10 cellular contexts compared by ENCODE assay signal in genomic region chr20:40563296-40563950, GRCh38.
DNase-seq lines count a peak whose midpoint lies in the region; ATAC-seq and TF ChIP-seq lines count a peak whose summit lies in the region.
"Had no signal": no experiment of that assay in that cellular context is flagged by ENCODE, and none has a peak within 500 bp of the region (broad histone marks: within the 10 kb centered on the region; RNA-seq: fewer than 3 reads in every experiment).

No MANE protein-coding gene starts in this region.

- H3K4me3 ChIP-seq in colonic mucosa (no peak overlapping the region), mucosa of descending colon (no peak overlapping the region)

- ATAC-seq in mucosa of descending colon (peak; percentile 94), GM18867 (IDR thresholded peaks at IDR 0.05; ENCODE audit: unreplicated experiment) (no peak), GM21528 (IDR thresholded peaks at IDR 0.05; ENCODE audit: low FRiP score, unreplicated experiment) (no peak)

- H3K27me3 ChIP-seq in colonic mucosa = no peaks in the 10 kb centered on the region

- H3K27ac ChIP-seq in colonic mucosa = peak overlapping the region; percentile 71

- intact Hi-C loops in colonic mucosa (cut with DNase I) = no loop called here
- intact Hi-C loops in mucosa of descending colon (cut with DNase I, micrococcal nuclease) = no loop called here

- no peaks in the 10 kb centered on the region for H3K9me3 ChIP-seq in colonic mucosa
- no peaks in the 10 kb centered on the region for H3K9me3 ChIP-seq in mucosa of descending colon

- peak; percentile 26 for DNase-seq in COLO829 (ENCODE audit: low spot score)
- DNase-seq in NCI-H345 treated with DMSO at 0.1 percent for 48 hours (lab: John Stamatoyannopoulos, UW; ENCODE audit: unreplicated experiment) = peak; percentile 32
- peak; percentile 95 for DNase-seq in colonic mucosa
- peak; percentile 93 to 94 (median 94) for DNase-seq in mucosa of descending colon
- DNase-seq in 8988T = no peak
- no peak for DNase-seq in medulla oblongata (ENCODE audit: extremely low spot score)
- DNase-seq: CD4-positive, CD25-positive, alpha-beta regulatory T cell; NCI-H1048 had no signal

- no peak overlapping the region for H3K9ac ChIP-seq in colonic mucosa (ENCODE audit: low read depth in 2 of 2, low read length in 2 of 2)

- TF ChIP-seq CTCF in colonic mucosa (IDR thresholded peaks at IDR 0.05) (no peak), mucosa of descending colon (IDR thresholded peaks at IDR 0.05) (no peak)

- peaks cover 4% of the 10 kb centered on the region for H3K4me1 ChIP-seq in colonic mucosa
- H3K4me1 ChIP-seq in mucosa of descending colon (ENCODE audit: low read depth) = peaks cover 7% of the 10 kb centered on the region

- H3K36me3 ChIP-seq in colonic mucosa (no peaks in the 10 kb centered on the region), mucosa of descending colon (ENCODE audit: low read depth) (no peaks in the 10 kb centered on the region)

Comparison
In these comparisons a context has a peak if more than half of its experiments do, and no peak if none do; other contexts are left out.
1. DNase-seq: peak in COLO829 (single experiment), NCI-H345 treated with DMSO at 0.1 percent for 48 hours (single experiment), colonic mucosa (single experiment) and mucosa of descending colon (3 of 3); none in 8988T (single experiment) and medulla oblongata (single experiment).